ENCODE assay signal across 13 cellular contexts in genomic region chr15:42711746-42712145, GRCh38.
"Had no signal": no experiment of that assay in that cellular context is flagged by ENCODE, and none has a peak within 500 bp of the region (broad histone marks: within the 10 kb centered on the region; RNA-seq: fewer than 3 reads in every experiment).

No MANE protein-coding gene starts in this region.

- DNase-seq: islet precursor cell; left ventricle myocardium inferior; mesendoderm; naive B cell; natural killer cell; nephron progenitor cell; occipital lobe; small intestine; spleen; stimulated activated CD4-positive, alpha-beta T cell treated with anti-CD3 and anti-CD28 coated beads, Interleukin-4, amount 100 ng/mL, for 24 hours; stimulated activated naive CD4-positive, alpha-beta T cell; uterus had no signal

- ATAC-seq: natural killer cell; stimulated activated effector memory CD8-positive, alpha-beta T cell treated with anti-CD3 and anti-CD28 coated beads, Interleukin-12 subunit alpha, Interleukin-12 subunit beta, amount 100 ng/mL, for 72 hours had no signal

- FAIRE-seq: small intestine had no signal
